24 cellular contexts compared by ENCODE assay signal in the genomic region with DNA sequence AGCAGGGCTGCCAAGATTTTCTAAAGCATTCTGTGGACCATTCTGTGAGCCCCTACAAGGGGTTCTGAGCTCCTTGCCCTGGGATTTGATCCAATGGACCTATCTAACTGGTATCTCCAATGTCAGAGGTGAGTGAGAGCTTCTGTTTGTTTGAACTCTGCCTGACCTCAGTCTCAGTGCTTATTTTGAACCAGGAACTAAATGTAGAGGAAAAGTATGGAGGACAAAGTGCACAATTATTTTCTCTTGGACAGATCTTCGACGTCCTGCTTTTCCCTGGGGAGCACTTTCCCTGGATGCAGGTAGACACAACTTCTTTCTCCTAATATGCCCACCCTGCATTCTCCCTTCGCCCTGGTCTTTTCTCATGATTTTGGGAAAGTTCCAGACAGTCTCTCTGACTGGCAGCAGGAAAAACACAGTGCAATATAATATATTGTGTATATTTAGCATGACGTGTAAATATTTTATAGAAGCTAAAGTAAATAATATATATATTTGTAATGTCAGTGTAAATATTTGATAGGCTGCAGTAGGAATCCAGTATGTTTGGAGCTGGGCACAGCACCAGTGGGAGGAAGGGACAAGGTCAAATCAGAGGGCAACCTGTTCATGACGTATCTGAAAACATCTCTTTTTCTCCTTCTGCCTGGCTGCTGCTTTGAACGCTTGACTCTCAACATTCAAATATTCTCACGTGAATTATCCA.
DNase-seq lines count a peak whose midpoint lies in the region; ATAC-seq and TF ChIP-seq lines count a peak whose summit lies in the region.
"Had no signal": no experiment of that assay in that cellular context is flagged by ENCODE, and none has a peak within 500 bp of the region (broad histone marks: within the 10 kb centered on the region; RNA-seq: fewer than 3 reads in every experiment).

No MANE protein-coding gene starts in this region.

- peak overlapping the region; percentile 89 for H3K27ac ChIP-seq in VCaP
- peak overlapping the region; percentile 1 for H3K27ac ChIP-seq in mesenchymal stem cell (ENCODE audit: low read length, poor library complexity, severe bottlenecking)
- peak overlapping the region; percentile 65 for H3K27ac ChIP-seq in smooth muscle cell (ENCODE audit: low read depth)
- H3K27ac ChIP-seq: gastroesophageal sphincter, left ventricle myocardium inferior, neural progenitor cell, testis had no signal

- TF ChIP-seq CTCF in VCaP (conservative IDR thresholded peaks at IDR 0.05), result no peak
- TF ChIP-seq CTCF in smooth muscle cell (IDR thresholded peaks at IDR 0.05; ENCODE audit: borderline replicate concordance, insufficient read depth, poor library complexity, severe bottlenecking), result no peak
- no peak for TF ChIP-seq CTCF in foreskin fibroblast (IDR thresholded peaks at IDR 0.05; ENCODE audit: low read depth, low read length)

- 62% methylated on average over 4 of the region's 7 CpGs for WGBS in mesenchymal stem cell
- WGBS in smooth muscle cell (ENCODE audit: low lambda C conversion rate), result 78% methylated on average over 7 of the region's 7 CpGs

- peaks cover 60% of the 10 kb centered on the region for H3F3A ChIP-seq in smooth muscle cell (ENCODE audit: low read depth)

- no peak overlapping the region for H3K9ac ChIP-seq in mesenchymal stem cell (ENCODE audit: low read length)
- H3K9ac ChIP-seq in smooth muscle cell (ENCODE audit: low read depth), result no peak overlapping the region
- H3K9ac ChIP-seq: neural progenitor cell had no signal

- H3K14ac ChIP-seq in mesenchymal stem cell (ENCODE audit: low read length in 2 of 2), result no peak overlapping the region

- H2BK120ac ChIP-seq in mesenchymal stem cell (ENCODE audit: low read depth, low read length), result no peak overlapping the region

- no peak overlapping the region for H4K8ac ChIP-seq in mesenchymal stem cell (ENCODE audit: low read length)

- no peak overlapping the region for H2AK5ac ChIP-seq in mesenchymal stem cell (ENCODE audit: low read length, severe bottlenecking)

- no peak overlapping the region for H4K91ac ChIP-seq in mesenchymal stem cell (ENCODE audit: low read length)

- H3K36me3 ChIP-seq in mesenchymal stem cell (ENCODE audit: control insufficient read depth in 1 of 2, insufficient read depth in 2 of 2, low read depth in 1 of 2, low read length in 2 of 2), result no peaks in the 10 kb centered on the region
- no peaks in the 10 kb centered on the region for H3K36me3 ChIP-seq in smooth muscle cell (ENCODE audit: low read depth)
- H3K36me3 ChIP-seq: breast epithelium, gastroesophageal sphincter, left ventricle myocardium inferior, neural progenitor cell had no signal

- peaks cover 3% of the 10 kb centered on the region for H3K9me3 ChIP-seq in mesenchymal stem cell (ENCODE audit: control insufficient read depth, low read length)
- H3K9me3 ChIP-seq in smooth muscle cell (replicated peaks; ENCODE audit: low read depth), result no peaks in the 10 kb centered on the region
- H3K9me3 ChIP-seq: breast epithelium, left ventricle myocardium inferior, testis had no signal

- H3K23ac ChIP-seq in mesenchymal stem cell (ENCODE audit: low read length in 2 of 2), result no peak overlapping the region

- no peak overlapping the region for H3K18ac ChIP-seq in mesenchymal stem cell (ENCODE audit: low read depth in 1 of 2, low read length in 2 of 2)

- H4K20me1 ChIP-seq in smooth muscle cell (ENCODE audit: low read depth), result no peaks in the 10 kb centered on the region

- H3K4me3 ChIP-seq in mesenchymal stem cell (ENCODE audit: insufficient read depth in 1 of 2, low read depth in 1 of 2, low read length in 2 of 2), result no peak overlapping the region
- H3K4me3 ChIP-seq in smooth muscle cell, result no peak overlapping the region
- H3K4me3 ChIP-seq in foreskin fibroblast (ENCODE audit: low read depth in 1 of 2, low read length in 2 of 2), result no peak overlapping the region
- H3K4me3 ChIP-seq: breast epithelium, gastroesophageal sphincter, left ventricle myocardium inferior, neural progenitor cell, testis had no signal

- H2BK5ac ChIP-seq in mesenchymal stem cell (ENCODE audit: low read depth, low read length, poor library complexity, severe bottlenecking), result no peak overlapping the region

- peak overlapping the region; percentile 51 to 76 for H2BK12ac ChIP-seq in mesenchymal stem cell (ENCODE audit: low read length in 2 of 2)

- H2AFZ ChIP-seq in mesenchymal stem cell (ENCODE audit: low read depth, low read length), result no peak overlapping the region
- no peak overlapping the region for H2AFZ ChIP-seq in smooth muscle cell (ENCODE audit: low read depth)
- H2AFZ ChIP-seq: neural progenitor cell had no signal

- H3K4me1 ChIP-seq in mesenchymal stem cell (ENCODE audit: control insufficient read depth, insufficient read depth, low read depth, low read length) (peaks cover 2% of the 10 kb centered on the region), smooth muscle cell (ENCODE audit: low read depth) (peaks cover 27% of the 10 kb centered on the region)
- H3K4me1 ChIP-seq: breast epithelium, gastroesophageal sphincter, left ventricle myocardium inferior, testis had no signal

- H3K79me2 ChIP-seq in smooth muscle cell (ENCODE audit: low read depth), result peaks cover 8% of the 10 kb centered on the region

- H3K27me3 ChIP-seq in mesenchymal stem cell (ENCODE audit: control insufficient read depth in 1 of 2, insufficient read depth in 1 of 2, low read length in 2 of 2), result peaks cover 0 to 46% of the 10 kb centered on the region in 2 experiments
- H3K27me3 ChIP-seq in smooth muscle cell (ENCODE audit: low read depth), result no peaks in the 10 kb centered on the region
- H3K27me3 ChIP-seq: breast epithelium, neural progenitor cell, testis had no signal

- H3K79me1 ChIP-seq in mesenchymal stem cell (replicated peaks; ENCODE audit: low read length, poor library complexity, severe bottlenecking), result no peaks in the 10 kb centered on the region

- H2BK15ac ChIP-seq in mesenchymal stem cell (ENCODE audit: low read depth, poor library complexity, severe bottlenecking), result no peak overlapping the region

- H3K4ac ChIP-seq in mesenchymal stem cell (ENCODE audit: low read depth in 1 of 2, low read length in 2 of 2), result peak overlapping the region in 1 of 2 experiments; percentile 12

- no peak for ATAC-seq in GM18909 (IDR thresholded peaks at IDR 0.05; ENCODE audit: poor library complexity, unreplicated experiment)
- ATAC-seq in HG03095 (IDR thresholded peaks at IDR 0.05; ENCODE audit: unreplicated experiment), result no peak
- ATAC-seq: esophagus mucosa, gastroesophageal sphincter had no signal

- DNase-seq in DMS53 treated with DMSO at 0.1 percent for 48 hours (lab: John Stamatoyannopoulos, UW; ENCODE audit: unreplicated experiment) (peak; percentile 76), mesenchymal stem cell (no peak), smooth muscle cell (lab: John Stamatoyannopoulos, UW; ENCODE audit: unreplicated experiment) (no peak), foreskin fibroblast (no peak)
- DNase-seq: activated CD4-positive, alpha-beta T cell treated with anti-CD3 and anti-CD28 coated beads, Interleukin-2, amount 10 ng/mL, durations not matched to agents 7 days and 5 days; activated naive CD4-positive, alpha-beta T cell; activated T-cell treated with anti-CD3 and anti-CD28 coated beads, Interleukin-2, amount 50 U/mL, for 48 hours; CD4-positive, alpha-beta T cell; cortex of kidney; GOT3; hypothalamus; KBM-7; left ventricle myocardium inferior; NCI-H2171 treated with DMSO at 0.1 percent for 48 hours; NCI-H526; stimulated activated CD4-positive, alpha-beta T cell treated with anti-CD3 and anti-CD28 coated beads, Interleukin-2, amount 100 ng/mL, for 24 hours; testis had no signal

- H3K4me2 ChIP-seq in mesenchymal stem cell (ENCODE audit: low read length, poor library complexity, severe bottlenecking), result no peak overlapping the region
- peak overlapping the region; percentile 52 for H3K4me2 ChIP-seq in smooth muscle cell
- H3K4me2 ChIP-seq: neural progenitor cell had no signal

Comparison
In these comparisons a context has a peak if more than half of its experiments do, and no peak if none do; other contexts are left out.
1. H3K27ac ChIP-seq: peak in every context shown above with its lines; median percentile 89 in VCaP; 65 in smooth muscle cell; 1 in mesenchymal stem cell.